ENCODE assay signal across 8 cellular contexts in genomic region chr6:7146079-7146828, GRCh38. TPM values are rescaled to one million over a fixed set of nuclear protein-coding genes. Genes with fewer than 3 reads are reported as not detected.
DNase-seq lines count a peak whose midpoint lies in the region; ATAC-seq, FAIRE-seq and TF ChIP-seq lines count a peak whose summit lies in the region.

No MANE protein-coding gene starts in this region.

- 5 to 11% (median 10%) methylated on average over 13 of the region's 13 CpGs for WGBS in stomach, 5 donors

- no peaks in the 10 kb centered on the region for H3K9me3 ChIP-seq in kidney (ENCODE audit: control insufficient read depth in 1 of 2, low read length in 2 of 2)
- no peaks in the 10 kb centered on the region for H3K9me3 ChIP-seq in stomach

- H3K4me3 ChIP-seq in GM12865 (ENCODE audit: low read depth, low read length) (peak overlapping the region; percentile 45), kidney (ENCODE audit: low read length in 2 of 2) (peak overlapping the region in 1 of 2 donors; percentile 5), stomach (peak overlapping the region in 1 of 4 donors; percentile 29)

- H3K9ac ChIP-seq in kidney (ENCODE audit: low read length in 2 of 2), result peak overlapping the region in 1 of 2 donors; percentile 34

- CTCF ChIA-PET in GM10248 (lab: Yijun Ruan, JAX), result interaction anchor here (1.0 to 2.0 kb wide), 9 partner anchors 9 to 97 kb away, joined by 3 to 13 read pairs (median 4); no protein-coding TSS in a partner anchor

- peaks cover 10% of the 10 kb centered on the region for H3K27me3 Mint-ChIP-seq in brain

- H3K27ac Mint-ChIP-seq in brain, result peak overlapping the region in 3 of 5 experiments; percentile 35 to 86 (median 64)

- H3K9me3 Mint-ChIP-seq in brain, result no peaks in the 10 kb centered on the region

- POLR2A ChIA-PET in GM10248 (lab: Yijun Ruan, JAX), result interaction anchor here (0.6 kb wide), 1 partner anchor 49 kb away, joined by 3 read pairs; no protein-coding TSS in a partner anchor

- peak; percentile 65 for ATAC-seq in HG02623 (IDR thresholded peaks at IDR 0.05; ENCODE audit: unreplicated experiment)

- peak overlapping the region in 2 of 5 experiments; percentile 47 to 57 for H3K4me3 Mint-ChIP-seq in brain

- TF ChIP-seq CTCF in GM12865 (IDR thresholded peaks at IDR 0.05; ENCODE audit: insufficient read depth, low read depth, low read length, missing control alignments) (no peak), brain (conservative IDR thresholded peaks at IDR 0.05) (no peak), kidney (IDR thresholded peaks at IDR 0.05; ENCODE audit: borderline replicate concordance, extremely low read depth, insufficient read depth) (no peak), stomach (IDR thresholded peaks at IDR 0.05) (no peak), GM10248 (IDR thresholded peaks at IDR 0.05; ENCODE audit: control extremely low read depth, extremely low read depth, low read depth, missing control alignments) (no peak)

- intact Hi-C loops in kidney (cut with DNase I), result no loop called here
- intact Hi-C loops in stomach (cut with DNase I; ENCODE audit: low total_unique reads), result no loop called here

- no peak for FAIRE-seq in kidney (lab: Jason Lieb, UNC)

- H3K4me1 Mint-ChIP-seq in brain, result peaks cover 75% of the 10 kb centered on the region

- H3K36me3 Mint-ChIP-seq in brain, result no peaks in the 10 kb centered on the region

- no peaks in the 10 kb centered on the region for H3K36me3 ChIP-seq in kidney (ENCODE audit: control insufficient read depth in 1 of 2, insufficient read depth in 2 of 2, low read length in 2 of 2)
- no peaks in the 10 kb centered on the region for H3K36me3 ChIP-seq in stomach

- no peaks in the 10 kb centered on the region for H3K27me3 ChIP-seq in stomach

- H3K4me1 ChIP-seq in kidney (ENCODE audit: control insufficient read depth in 1 of 2, insufficient read depth in 1 of 2, low read depth in 1 of 2, low read length in 2 of 2) (peaks cover 39 to 59% of the 10 kb centered on the region in 2 donors), stomach (peaks cover 62 to 97% (median 76%) of the 10 kb centered on the region in 4 donors)

- DNase-seq in GM12865 (ENCODE audit: low read depth) (peak; percentile 74), NOMO-1 (lab: John Stamatoyannopoulos, UW; ENCODE audit: unreplicated experiment in 2 of 2) (peak; percentile 64 to 78), kidney (peak; percentile 79), stomach (peak; percentile 76), cerebellar nuclear complex (lab: John Stamatoyannopoulos, UW) (no peak), GM10248 (ENCODE audit: extremely low spot score) (no peak)

- H3K27ac ChIP-seq in kidney (ENCODE audit: low read depth in 2 of 2, low read length in 2 of 2) (peak overlapping the region; percentile 81 to 88), stomach (peak overlapping the region; percentile 79 to 99 (median 94))

- TF ChIP-seq POLR2A in stomach (IDR thresholded peaks at IDR 0.05), result no peak

- no peak for TF ChIP-seq EP300 in stomach (IDR thresholded peaks at IDR 0.05)

RNA-seq across cellular contexts. Expression of gene RREB1, which starts 38.5 kb away (rescaled TPM):
- polyA plus RNA-seq in brain (ENCODE audit: insufficient read depth, low read depth, low replicate concordance) (3.2 TPM), kidney (ENCODE audit: insufficient read depth, low read depth, low replicate concordance) (5.9 TPM), stomach (1 to 10 TPM; 4.0 to 8.2 (median 5.2) TPM)
- total RNA-seq in kidney (56.5 TPM), stomach (100 to 1,000 TPM in 1 of 5 donors, 10 to 100 TPM in 4; 39.7 to 125 (median 61.8) TPM)

Comparison
In these comparisons a context has a peak if more than half of its experiments do, and no peak if none do; other contexts are left out.
1. DNase-seq: peak in GM12865 (single experiment), NOMO-1 (2 of 2), kidney (single experiment) and stomach (single experiment); none in cerebellar nuclear complex (0 of 2) and GM10248 (single experiment).